ENCODE assay signal across 8 cellular contexts in the genomic region with DNA sequence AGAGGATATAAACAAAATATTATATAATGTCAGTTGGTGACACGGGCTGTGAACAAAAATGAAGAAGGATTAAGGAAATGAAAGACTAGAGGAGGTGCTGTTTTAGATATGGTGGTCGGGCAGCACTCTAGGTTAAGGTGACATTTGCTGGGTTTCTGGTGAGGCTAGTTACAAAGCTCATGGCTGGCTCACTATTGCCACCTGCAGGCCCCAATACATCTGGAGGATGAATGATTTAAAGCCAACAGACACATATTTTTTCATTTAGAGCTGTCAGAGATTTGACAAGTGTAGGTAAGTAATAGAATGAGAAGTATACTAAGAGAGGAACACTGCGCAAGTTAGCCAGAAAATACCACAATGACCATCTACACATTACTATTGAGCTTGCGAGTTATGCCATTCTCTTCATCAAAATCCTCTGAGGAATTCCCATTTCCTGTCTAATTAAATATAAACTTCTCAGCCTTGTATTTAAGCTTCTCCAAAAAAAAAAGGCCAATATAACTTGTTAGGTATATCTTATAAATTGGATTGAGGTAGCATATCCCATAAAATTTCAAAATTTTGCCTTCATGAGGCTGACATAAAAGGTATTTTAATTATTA. TPM values are rescaled to one million over a fixed set of nuclear protein-coding genes. Genes with fewer than 3 reads are reported as not detected.
DNase-seq lines count a peak whose midpoint lies in the region; ATAC-seq, FAIRE-seq and TF ChIP-seq lines count a peak whose summit lies in the region.

No MANE protein-coding gene starts in this region.

- H3K4me3 ChIP-seq in astrocyte of the spinal cord (ENCODE audit: low read depth, low read length), result no peak overlapping the region

- H3K36me3 Mint-ChIP-seq in immature natural killer cell, result no peaks in the 10 kb centered on the region

- TF ChIP-seq CTCF in astrocyte of the spinal cord (IDR thresholded peaks at IDR 0.05; ENCODE audit: low read depth, low read length), result peak; percentile 82

- H3K4me3 Mint-ChIP-seq in immature natural killer cell, result no peak overlapping the region

- peak; percentile 65 for ATAC-seq in GM21576 (IDR thresholded peaks at IDR 0.05; ENCODE audit: unreplicated experiment)

- no peak for FAIRE-seq in HTR-8/SVneo (lab: Jason Lieb, UNC)

- peaks cover 6 to 11% of the 10 kb centered on the region in 2 donors for H3K4me1 Mint-ChIP-seq in immature natural killer cell

- no peaks in the 10 kb centered on the region for H3K27me3 Mint-ChIP-seq in immature natural killer cell (ENCODE audit: low read depth in 3 of 3)

- DNase-seq in DMS153 treated with DMSO at 0.1 percent for 48 hours (lab: John Stamatoyannopoulos, UW; ENCODE audit: unreplicated experiment), result peak; percentile 4
- DNase-seq in DMS153 (lab: John Stamatoyannopoulos, UW), result no peak
- DNase-seq in HTR-8/SVneo (ENCODE audit: insufficient read length, low spot score), result peak; percentile 10
- peak; percentile 49 for DNase-seq in SW480 (ENCODE audit: low spot score)
- DNase-seq in astrocyte of the spinal cord (ENCODE audit: low read depth, low spot score), result peak; percentile 49
- DNase-seq in immature natural killer cell, result peak; percentile 21 to 22 (median 21)
- DNase-seq in stimulated activated CD4-positive, alpha-beta T cell treated with anti-CD3 and anti-CD28 coated beads, Interleukin-2, amount 100 ng/mL, for 24 hours, result peak; percentile 51 to 65

- H3K9me3 Mint-ChIP-seq in immature natural killer cell, result no peaks in the 10 kb centered on the region

- in situ Hi-C loops in astrocyte of the spinal cord (cut with HindIII; ENCODE audit: low sequenced_read_pairs), result no loop called here

- no peak overlapping the region for H3K27ac Mint-ChIP-seq in immature natural killer cell

RNA-seq across cellular contexts. Expression of a gene that starts 6.4 kb away (rescaled TPM):
- polyA plus RNA-seq in immature natural killer cell, result not detected

RNA-seq across cellular contexts. Expression of a gene that starts 28.3 kb away (rescaled TPM):
- not detected for polyA plus RNA-seq in immature natural killer cell

RNA-seq across cellular contexts. Expression of a gene that starts 56.0 kb away (rescaled TPM):
- not detected for polyA plus RNA-seq in immature natural killer cell
